Comparison of ENCODE assay signal across 9 cellular contexts in genomic region chr22:49958961-49959781, GRCh38. TPM values are rescaled to one million over a fixed set of nuclear protein-coding genes. Genes with fewer than 3 reads are reported as not detected.
DNase-seq lines count a peak whose midpoint lies in the region; ATAC-seq and TF ChIP-seq lines count a peak whose summit lies in the region.
"Had no signal": no experiment of that assay in that cellular context is flagged by ENCODE, and none has a peak within 500 bp of the region (broad histone marks: within the 10 kb centered on the region; RNA-seq: fewer than 3 reads in every experiment).

No MANE protein-coding gene starts in this region.

- TF ChIP-seq CTCF in fibroblast of the aortic adventitia (IDR thresholded peaks at IDR 0.05; ENCODE audit: insufficient read depth, low read length): no peak

- no peaks in the 10 kb centered on the region for H3K9me3 ChIP-seq in SJSA1 (replicated peaks)

- H3K4me3 ChIP-seq in SJSA1 (peak overlapping the region; percentile 88), fibroblast of the aortic adventitia (ENCODE audit: low read depth, low read length) (peak overlapping the region; percentile 84)

- intact Hi-C loops in posterior vena cava (cut with DNase I): no loop called here

- peaks cover 39% of the 10 kb centered on the region for H3K4me1 ChIP-seq in SJSA1 (replicated peaks)

- no peak overlapping the region for H3K27ac ChIP-seq in SJSA1

- no peaks in the 10 kb centered on the region for H3K27me3 ChIP-seq in SJSA1 (replicated peaks)

- H3K36me3 ChIP-seq in SJSA1: peaks cover 33% of the 10 kb centered on the region

- ATAC-seq in HG03045 (IDR thresholded peaks at IDR 0.05; ENCODE audit: unreplicated experiment): no peak

- DNase-seq in DMS53 treated with DMSO at 0.1 percent for 48 hours (lab: John Stamatoyannopoulos, UW; ENCODE audit: unreplicated experiment) (peak; percentile 24), SJSA1 (ENCODE audit: low read depth in 1 of 2, low spot score in 2 of 2) (no peak), fibroblast of the aortic adventitia (ENCODE audit: low read depth) (no peak), posterior vena cava (ENCODE audit: low spot score) (peak; percentile 83), NCI-H146 treated with DMSO at 0.1 percent for 48 hours (lab: John Stamatoyannopoulos, UW; ENCODE audit: unreplicated experiment) (no peak), hippocampal formation (lab: John Stamatoyannopoulos, UW) (no peak), C1 segment of cervical spinal cord (lab: John Stamatoyannopoulos, UW) (no peak)

RNA-seq across cellular contexts. Expression of gene PIM3, which starts 1.4 kb away (rescaled TPM):
- 53.0 and 55.8 TPM in 2 replicates for total RNA-seq in SJSA1 (2014; rRNA removed; shearing (Covaris generic))
- 14.1 and 15.2 TPM in 2 replicates for total RNA-seq in fibroblast of the aortic adventitia (ENCODE audit: low replicate concordance)
- 10 to 100 TPM; 29.9 to 37.2 TPM for total RNA-seq in posterior vena cava

RNA-seq across cellular contexts. Expression of gene CRELD2, which starts 40.7 kb away (rescaled TPM):
- total RNA-seq in SJSA1 (2014; rRNA removed; shearing (Covaris generic)): 88.0 and 145 TPM in 2 replicates
- total RNA-seq in fibroblast of the aortic adventitia (ENCODE audit: low replicate concordance) (34.0 and 69.4 TPM in 2 replicates), posterior vena cava (10 to 100 TPM; 27.5 to 45.4 TPM)

RNA-seq across cellular contexts. Expression of gene ALG12, which starts 40.9 kb away (rescaled TPM):
- 10.6 and 19.6 TPM in 2 replicates for total RNA-seq in SJSA1 (2014; rRNA removed; shearing (Covaris generic))
- total RNA-seq in fibroblast of the aortic adventitia (ENCODE audit: low replicate concordance) (8.3 and 19.9 TPM in 2 replicates), posterior vena cava (10 to 100 TPM in 1 of 2 donors, 1 to 10 TPM in 1; 8.9 to 11.7 TPM)

RNA-seq across cellular contexts. Expression of gene IL17REL, which starts 53.4 kb away (rescaled TPM):
- total RNA-seq in SJSA1 (2014; rRNA removed; shearing (Covaris generic)): not detected in 2 replicates
- not detected in 2 replicates for total RNA-seq in fibroblast of the aortic adventitia (ENCODE audit: low replicate concordance)
- not detected for total RNA-seq in posterior vena cava
- total RNA-seq: T-helper 2 cell treated with Interferon-gamma antibody and Interleukin-4, amounts not matched to agents 100 ng/mL and 5 ng/mL, for 36 hours had no signal

Comparison
In these comparisons a context has a peak if more than half of its experiments do, and no peak if none do; other contexts are left out.
1. DNase-seq: peak in DMS53 treated with DMSO at 0.1 percent for 48 hours (single experiment) and posterior vena cava (single experiment); none in SJSA1 (0 of 2), fibroblast of the aortic adventitia (single experiment), NCI-H146 treated with DMSO at 0.1 percent for 48 hours (single experiment), hippocampal formation (0 of 2) and C1 segment of cervical spinal cord (0 of 14).